In genomic region chr4:6616087-6616995, GRCh38 we compare ENCODE assay signal across 30 cellular contexts.
"Had no signal": no experiment of that assay in that cellular context is flagged by ENCODE, and none has a peak within 500 bp of the region (broad histone marks: within the 10 kb centered on the region; RNA-seq: fewer than 3 reads in every experiment).

No MANE protein-coding gene starts in this region.

- H3K4me1 ChIP-seq: esophagus squamous epithelium, heart right ventricle, left lung, prostate gland, sigmoid colon, uterus had no signal

- H3K27ac ChIP-seq: epithelial cell of prostate, esophagus squamous epithelium, heart right ventricle, left lung, neutrophil, ovary, prostate gland, sigmoid colon, uterus had no signal

- DNase-seq: activated CD4-positive, alpha-beta T cell treated with anti-CD3 and anti-CD28 coated beads for 48 hours; activated CD4-positive, alpha-beta T cell treated with anti-CD3 and anti-CD28 coated beads, Interleukin-2, amount 50 U/mL, for 48 hours; activated CD8-positive, alpha-beta memory T cell treated with anti-CD3 and anti-CD28 coated beads for 24 hours; activated effector memory CD4-positive, alpha-beta T cell treated with anti-CD3 and anti-CD28 coated beads, Interleukin-2, amount 50 U/mL, for 16 hours; activated naive CD4-positive, alpha-beta T cell treated with anti-CD3 and anti-CD28 coated beads for 36 hours; activated naive CD8-positive, alpha-beta T cell treated with anti-CD3 and anti-CD28 coated beads, Interleukin-2, amount 10 ng/mL, durations not matched to agents 7 days and 5 days; caudate nucleus; dermis blood vessel endothelial cell; effector CD4-positive, alpha-beta T cell; esophagus squamous epithelium; foreskin melanocyte; heart right ventricle; left lung; mucosa of descending colon; ovary; retina; small intestine; stimulated activated CD4-positive, alpha-beta T cell treated with anti-CD3 and anti-CD28 coated beads, Interleukin-1b, Interleukin-23, amount 100 ng/mL, for 48 hours; stimulated activated CD4-positive, alpha-beta T cell treated with anti-CD3 and anti-CD28 coated beads, Interleukin-4, amount 100 ng/mL, for 4 hours; stimulated activated CD8-positive, alpha-beta memory T cell treated with anti-CD3 and anti-CD28 coated beads, Interleukin-4, amount 100 ng/mL, for 48 hours; stimulated activated naive CD8-positive, alpha-beta T cell treated with anti-CD3 and anti-CD28 coated beads, Interleukin-15, amount 100 ng/mL, for 72 hours; substantia nigra; T-helper 1 cell; uterus had no signal

- H3K9me3 ChIP-seq: esophagus squamous epithelium, heart right ventricle, left lung, mucosa of descending colon, neutrophil, prostate gland, sigmoid colon, uterus had no signal

- H3K36me3 ChIP-seq: ovary, uterus had no signal

- H3K4me3 ChIP-seq: esophagus squamous epithelium, heart right ventricle, left lung, mucosa of descending colon, ovary, prostate gland, sigmoid colon, uterus had no signal

- H3K27me3 ChIP-seq: esophagus squamous epithelium, heart right ventricle, left lung, neutrophil, ovary, sigmoid colon, uterus had no signal

- ATAC-seq: heart right ventricle; left lung; mucosa of descending colon; natural killer cell treated with Interleukin-12 subunit alpha and Interleukin-12 subunit beta and Interleukin-15 and Interleukin-18, amount 100 ng/mL, for 72 hours; stimulated activated memory B cell treated with anti-CD40 and anti-IgM and Interleukin-4, amounts not matched to agents 10 μg/mL and 1 μg/mL and 100 μg/mL, for 72 hours; stimulated activated naive CD8-positive, alpha-beta T cell treated with anti-CD3 and anti-CD28 coated beads, Interleukin-15, amount 100 ng/mL, for 72 hours had no signal
